10 cellular contexts compared by ENCODE assay signal in the genomic region with DNA sequence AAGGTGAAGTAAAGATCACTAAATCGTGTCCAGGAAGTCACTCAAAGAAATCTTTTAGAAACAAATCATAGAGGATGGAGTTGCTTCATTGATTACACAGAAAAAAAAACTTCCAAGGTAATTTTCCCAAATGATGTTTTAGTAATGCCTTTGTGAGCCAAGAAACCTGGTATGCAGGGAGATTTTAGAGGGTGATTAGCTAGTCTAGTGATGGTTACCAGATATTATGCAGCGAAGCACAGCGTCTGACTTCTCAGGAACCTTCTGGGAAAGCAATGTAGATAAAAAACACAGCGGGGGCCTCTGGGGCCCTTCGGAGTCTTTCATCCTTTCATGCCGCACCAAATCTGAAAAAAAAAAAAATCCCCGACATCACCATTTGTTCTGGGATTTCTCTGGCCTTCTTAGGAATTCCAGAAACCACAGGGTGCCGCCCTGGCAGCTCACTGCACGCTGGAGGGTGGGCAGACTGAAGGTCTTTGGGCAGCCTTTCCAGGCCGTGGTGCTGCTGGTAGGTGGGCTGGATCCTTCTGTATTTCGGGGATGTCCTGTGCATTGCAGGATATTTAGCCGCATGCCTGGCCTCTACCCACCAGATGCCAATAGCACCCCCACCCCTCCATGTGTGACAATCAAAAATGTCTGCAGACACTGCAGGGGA. TPM values are rescaled to one million over a fixed set of nuclear protein-coding genes. Genes with fewer than 3 reads are reported as not detected.
A peak's percentile ranks its signal among the peaks of the same experiment; 100 is the strongest.
DNase-seq lines count a peak whose midpoint lies in the region; ATAC-seq and TF ChIP-seq lines count a peak whose summit lies in the region.
"Had no signal": no experiment of that assay in that cellular context is flagged by ENCODE, and none has a peak within 500 bp of the region (broad histone marks: within the 10 kb centered on the region; RNA-seq: fewer than 3 reads in every experiment).

No MANE protein-coding gene starts in this region.

- no peak overlapping the region for H2BK5ac ChIP-seq in H9 (ENCODE audit: insufficient read length, low read length)

- peaks cover 74 to 76% of the 10 kb centered on the region in 2 experiments for H3K4me1 Mint-ChIP-seq in H9
- peaks cover 45% of the 10 kb centered on the region for H3K4me1 Mint-ChIP-seq in activated T-helper 2 cell treated with anti-CD3 and anti-CD28 coated beads, Interferon-gamma antibody, Interleukin-2, Interleukin-4, amounts not matched to agents 10 μg/mL and 5 μg/mL and 100 μg/mL, durations not matched to agents 14 hours and 24 hours and 36 hours (ENCODE audit: low read depth)

- H3K36me3 Mint-ChIP-seq in H9 (ENCODE audit: insufficient read depth in 1 of 3, low read depth in 3 of 3): no peaks in the 10 kb centered on the region
- H3K36me3 Mint-ChIP-seq in activated T-helper 2 cell treated with anti-CD3 and anti-CD28 coated beads, Interferon-gamma antibody, Interleukin-2, Interleukin-4, amounts not matched to agents 10 μg/mL and 5 μg/mL and 100 μg/mL, durations not matched to agents 14 hours and 24 hours and 36 hours (ENCODE audit: low read depth): no peaks in the 10 kb centered on the region

- no peak overlapping the region for H3K23ac ChIP-seq in H9 (ENCODE audit: insufficient read length, low read depth, low read length)

- no peaks in the 10 kb centered on the region for H3K36me3 ChIP-seq in MM.1S (replicated peaks; ENCODE audit: insufficient read depth, low read length)
- H3K36me3 ChIP-seq: stomach had no signal

- no peak for TF ChIP-seq CTCF in H9 (conservative IDR thresholded peaks at IDR 0.05)
- TF ChIP-seq CTCF in MM.1S (IDR thresholded peaks at IDR 0.05; ENCODE audit: low read length): no peak

- H3K27me3 Mint-ChIP-seq in H9 (ENCODE audit: low read depth): no peaks in the 10 kb centered on the region
- peaks cover 13% of the 10 kb centered on the region for H3K27me3 Mint-ChIP-seq in activated T-helper 2 cell treated with anti-CD3 and anti-CD28 coated beads, Interferon-gamma antibody, Interleukin-2, Interleukin-4, amounts not matched to agents 10 μg/mL and 5 μg/mL and 100 μg/mL, durations not matched to agents 14 hours and 24 hours and 36 hours (ENCODE audit: low read depth)

- H3F3A ChIP-seq in MM.1S (ENCODE audit: insufficient read depth, low read length): no peaks in the 10 kb centered on the region

- no peak overlapping the region for H3K4ac ChIP-seq in H9 (ENCODE audit: low read depth, low read length)

- no CpG with 5 or more reads among the region's 12 CpGs for WGBS in H9 (ENCODE audit: extremely low coverage, insufficient read length, low lambda C conversion rate)

- H2BK20ac ChIP-seq in H9 (ENCODE audit: low read depth, low read length, poor library complexity, severe bottlenecking): no peak overlapping the region

- no peaks in the 10 kb centered on the region for H4K20me1 ChIP-seq in H9 (ENCODE audit: control insufficient read depth, insufficient read depth, insufficient read length)
- H4K20me1 ChIP-seq in MM.1S (ENCODE audit: insufficient read depth, low read length): no peaks in the 10 kb centered on the region

- DNase-seq in A172 (ENCODE audit: low spot score) (peak; percentile 69), H9 (peak; percentile 61), iPS-NIHi7 (ENCODE audit: extremely low spot score) (peak; percentile 54), MM.1S (no peak), NCI-H2196 (lab: John Stamatoyannopoulos, UW; ENCODE audit: unreplicated experiment) (no peak)
- no peak for DNase-seq in activated T-helper 2 cell treated with anti-CD3 and anti-CD28 coated beads, Interferon-gamma antibody, Interleukin-2, Interleukin-4, amounts not matched to agents 10 μg/mL and 5 μg/mL and 100 μg/mL, durations not matched to agents 14 hours and 24 hours and 36 hours (ENCODE audit: low spot score)
- DNase-seq in stimulated activated CD8-positive, alpha-beta memory T cell treated with anti-CD3 and anti-CD28 coated beads, Interleukin-4, amount 100 ng/mL, for 48 hours: no peak
- DNase-seq: stimulated activated CD4-positive, alpha-beta T cell treated with anti-CD3 and anti-CD28 coated beads, Interleukin-15, amount 100 ng/mL, for 24 hours; stomach had no signal

- H2BK15ac ChIP-seq in H9 (ENCODE audit: low read depth, low read length): no peak overlapping the region

- H3K79me2 ChIP-seq in H9 (ENCODE audit: insufficient read depth, low read length) (no peaks in the 10 kb centered on the region), MM.1S (ENCODE audit: low read length) (no peaks in the 10 kb centered on the region)

- no peak overlapping the region for H4K8ac ChIP-seq in H9 (replicated peaks; ENCODE audit: insufficient read length, low read depth, low read length)

- no peak overlapping the region for H4K5ac ChIP-seq in H9 (ENCODE audit: insufficient read length, low read depth, low read length)

- 0 out of 5 replicates have a peak overlapping the region, but pooled peaks have one; percentile 14 to 34 for H3K4me3 Mint-ChIP-seq in H9
- peak overlapping the region; percentile 0 for H3K4me3 Mint-ChIP-seq in activated T-helper 2 cell treated with anti-CD3 and anti-CD28 coated beads, Interferon-gamma antibody, Interleukin-2, Interleukin-4, amounts not matched to agents 10 μg/mL and 5 μg/mL and 100 μg/mL, durations not matched to agents 14 hours and 24 hours and 36 hours (ENCODE audit: low read depth)

- H4K91ac ChIP-seq in H9 (ENCODE audit: insufficient read length, low read depth, low read length): no peak overlapping the region

- H3K14ac ChIP-seq in H9 (ENCODE audit: insufficient read depth, low read length): no peak overlapping the region

- H3K9me3 Mint-ChIP-seq in H9: no peaks in the 10 kb centered on the region; a peak in 2 of 5 replicates
- no peaks in the 10 kb centered on the region for H3K9me3 Mint-ChIP-seq in activated T-helper 2 cell treated with anti-CD3 and anti-CD28 coated beads, Interferon-gamma antibody, Interleukin-2, Interleukin-4, amounts not matched to agents 10 μg/mL and 5 μg/mL and 100 μg/mL, durations not matched to agents 14 hours and 24 hours and 36 hours

- H3K9me2 ChIP-seq in MM.1S (replicated peaks; ENCODE audit: insufficient read depth, low read length): no peaks in the 10 kb centered on the region

- no peak overlapping the region for H3K18ac ChIP-seq in H9 (ENCODE audit: insufficient read length, low read depth, low read length)

- no peak overlapping the region for H2AK5ac ChIP-seq in H9 (ENCODE audit: insufficient read length, low read length)

- peaks cover 15% of the 10 kb centered on the region; the same call in 1 of the 2 replicates for H3K4me1 ChIP-seq in H9 (ENCODE audit: insufficient read depth, low read length)
- H3K4me1 ChIP-seq in MM.1S (ENCODE audit: low read length): peaks cover 20% of the 10 kb centered on the region

- no peaks in the 10 kb centered on the region for H3K79me1 ChIP-seq in H9 (ENCODE audit: insufficient read depth, low read depth, low read length, poor library complexity, severe bottlenecking)

- intact Hi-C loops in activated T-helper 2 cell treated with anti-CD3 and anti-CD28 coated beads, Interferon-gamma antibody, Interleukin-2, Interleukin-4, amounts not matched to agents 10 μg/mL and 5 μg/mL and 100 μg/mL, durations not matched to agents 14 hours and 24 hours and 36 hours (cut with micrococcal nuclease): loop anchor here (10.0 kb wide), 1 partner anchor 153 kb away; no protein-coding TSS in a partner anchor

- H2BK12ac ChIP-seq in H9 (ENCODE audit: insufficient read length, low read depth, low read length): no peak overlapping the region

- H3K27ac Mint-ChIP-seq in H9: peak overlapping the region; percentile 8 to 86 (median 56); a peak in 6 of 7 replicates
- H3K27ac Mint-ChIP-seq in activated T-helper 2 cell treated with anti-CD3 and anti-CD28 coated beads, Interferon-gamma antibody, Interleukin-2, Interleukin-4, amounts not matched to agents 10 μg/mL and 5 μg/mL and 100 μg/mL, durations not matched to agents 14 hours and 24 hours and 36 hours: no peak overlapping the region

- ATAC-seq in HG02852 (IDR thresholded peaks at IDR 0.05; ENCODE audit: unreplicated experiment): no peak

- no peak overlapping the region for H2BK120ac ChIP-seq in H9 (ENCODE audit: low read depth, low read length, poor library complexity, severe bottlenecking)

- no peak overlapping the region for H3K4me3 ChIP-seq in MM.1S (ENCODE audit: low read length)
- H3K4me3 ChIP-seq: stomach had no signal

- H2AFZ ChIP-seq in H9 (ENCODE audit: low read length) (no peak overlapping the region), MM.1S (ENCODE audit: low read length) (no peak overlapping the region)

- H3K9ac ChIP-seq in H9 (ENCODE audit: extremely low read depth, insufficient read length, low read length): no peak overlapping the region
- H3K9ac ChIP-seq in MM.1S (ENCODE audit: low read length): no peak overlapping the region

- H3T11ph ChIP-seq in H9 (ENCODE audit: low read length): no peak overlapping the region

- H3K4me2 ChIP-seq in H9 (ENCODE audit: insufficient read depth, insufficient read length, low read length): no peak overlapping the region
- no peak overlapping the region for H3K4me2 ChIP-seq in MM.1S (ENCODE audit: low read depth, low read length)

- no peak overlapping the region for H3K56ac ChIP-seq in H9 (ENCODE audit: insufficient read length, low read depth, low read length)

- H3K27me3 ChIP-seq in H9 (ENCODE audit: insufficient read depth, low read length): no peaks in the 10 kb centered on the region
- H3K27me3 ChIP-seq in MM.1S (replicated peaks; ENCODE audit: insufficient read depth, low read length): no peaks in the 10 kb centered on the region

- no peak overlapping the region for H3K27ac ChIP-seq in H9 (ENCODE audit: insufficient read length, low read depth, low read length)
- no peak overlapping the region for H3K27ac ChIP-seq in MM.1S (ENCODE audit: low read length)
- H3K27ac ChIP-seq: stomach had no signal

- H3K9me3 ChIP-seq in H9 (ENCODE audit: control insufficient read depth, low read depth, low read length): no peaks in the 10 kb centered on the region
- H3K9me3 ChIP-seq in MM.1S (replicated peaks; ENCODE audit: insufficient read depth, low read length): no peaks in the 10 kb centered on the region
- H3K9me3 ChIP-seq: stomach had no signal

- no peaks in the 10 kb centered on the region for H3K23me2 ChIP-seq in H9 (ENCODE audit: insufficient read length, low read depth, low read length, poor library complexity, severe bottlenecking)

RNA-seq across cellular contexts. Expression of gene ALPK2, which starts 17.3 kb away (rescaled TPM):
- 75.7 and 87.6 TPM in 2 replicates for total RNA-seq in A172 (2014; rRNA removed; shearing (Covaris generic))
- total RNA-seq in H9 (2021): 0.37 and 0.50 TPM in 2 replicates
- 0.34 and 0.50 TPM in 2 replicates for total RNA-seq in activated T-helper 2 cell treated with anti-CD3 and anti-CD28 coated beads, Interferon-gamma antibody, Interleukin-2, Interleukin-4, amounts not matched to agents 10 μg/mL and 5 μg/mL and 100 μg/mL, durations not matched to agents 14 hours and 24 hours and 36 hours

RNA-seq across cellular contexts. Expression of gene MALT1, which starts 59.7 kb away (rescaled TPM):
- total RNA-seq in A172 (2014; rRNA removed; shearing (Covaris generic)): 66.7 and 69.0 TPM in 2 replicates
- 18.0 and 18.1 TPM in 2 replicates for total RNA-seq in H9 (2021)
- total RNA-seq in activated T-helper 2 cell treated with anti-CD3 and anti-CD28 coated beads, Interferon-gamma antibody, Interleukin-2, Interleukin-4, amounts not matched to agents 10 μg/mL and 5 μg/mL and 100 μg/mL, durations not matched to agents 14 hours and 24 hours and 36 hours: 23.5 and 23.9 TPM in 2 replicates

Comparison
In these comparisons a context has a peak if more than half of its experiments do, and no peak if none do; other contexts are left out.
1. DNase-seq: peak in A172 (single experiment), H9 (single experiment) and iPS-NIHi7 (single experiment); none in activated T-helper 2 cell treated with anti-CD3 and anti-CD28 coated beads, Interferon-gamma antibody, Interleukin-2, Interleukin-4, amounts not matched to agents 10 μg/mL and 5 μg/mL and 100 μg/mL, durations not matched to agents 14 hours and 24 hours and 36 hours (single experiment), MM.1S (single experiment), stimulated activated CD8-positive, alpha-beta memory T cell treated with anti-CD3 and anti-CD28 coated beads, Interleukin-4, amount 100 ng/mL, for 48 hours (single experiment) and NCI-H2196 (single experiment).
2. RNA of gene ALPK2, which starts 17.3 kb away (total RNA-seq): 75.7 to 87.6 TPM in A172; 0.37 to 0.50 TPM in H9 and 0.34 to 0.50 TPM in activated T-helper 2 cell treated with anti-CD3 and anti-CD28 coated beads, Interferon-gamma antibody, Interleukin-2, Interleukin-4, amounts not matched to agents 10 μg/mL and 5 μg/mL and 100 μg/mL, durations not matched to agents 14 hours and 24 hours and 36 hours; every median in the first group is over 10 times any median in the second.